9 cellular contexts compared by ENCODE assay signal in the genomic region with DNA sequence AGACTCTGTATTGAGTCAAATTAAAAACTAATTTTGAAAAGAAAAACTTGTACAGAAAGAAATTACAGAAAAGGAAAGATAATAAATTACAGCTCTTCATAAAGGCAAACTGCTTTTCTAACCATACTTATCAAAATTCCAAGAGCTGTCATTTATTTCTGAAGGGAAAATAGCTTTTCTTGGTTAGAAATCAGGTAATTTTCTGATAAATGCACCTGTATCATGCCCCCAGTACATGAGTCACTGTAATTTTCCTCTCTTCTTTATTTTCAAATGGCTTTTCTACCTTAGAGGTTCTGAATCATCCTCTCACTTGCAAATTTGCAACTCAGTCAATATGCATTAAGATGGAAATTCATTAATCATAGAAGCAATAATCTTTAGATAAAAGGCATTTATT.
"Had no signal": no experiment of that assay in that cellular context is flagged by ENCODE, and none has a peak within 500 bp of the region (broad histone marks: within the 10 kb centered on the region; RNA-seq: fewer than 3 reads in every experiment).

No MANE protein-coding gene starts in this region.

- H2AFZ ChIP-seq: GM23248 had no signal

- H3K4me3 ChIP-seq: GM23248, HAP-1 had no signal

- H3K27ac ChIP-seq: GM23248, HL-60 had no signal

- H3K36me3 ChIP-seq: HAP-1 had no signal

- H3K9ac ChIP-seq: GM23248 had no signal

- H3K4me3 Mint-ChIP-seq: HFFc6, IgD-negative memory B cell had no signal

- H3K4me1 Mint-ChIP-seq: IgD-negative memory B cell had no signal

- FAIRE-seq: HepG2 had no signal

- DNase-seq: GM23248, GOT3, H7, HFFc6 had no signal

- ATAC-seq: HCT116, HepG2 had no signal

- H3K36me3 Mint-ChIP-seq: IgD-negative memory B cell had no signal

- H3K27ac Mint-ChIP-seq: HFFc6, IgD-negative memory B cell had no signal

- H3K9me3 ChIP-seq: HAP-1 had no signal
